ENCODE assay signal across 19 cellular contexts in genomic region chr4:70980196-70980595, GRCh38.
"Had no signal": no experiment of that assay in that cellular context is flagged by ENCODE, and none has a peak within 500 bp of the region (broad histone marks: within the 10 kb centered on the region; RNA-seq: fewer than 3 reads in every experiment).

No MANE protein-coding gene starts in this region.

- H3K27me3 ChIP-seq: colonic mucosa, gastroesophageal sphincter, pancreas, right atrium auricular region, upper lobe of right lung had no signal

- H3K4me3 ChIP-seq: colonic mucosa, gastroesophageal sphincter, pancreas, psoas muscle, right atrium auricular region, upper lobe of right lung had no signal

- H3K9me3 Mint-ChIP-seq: activated naive CD4-positive, alpha-beta T cell treated with anti-CD3 and anti-CD28 coated beads, Interleukin-2, amount 50 U/mL, for 24 hours; activated T-helper 1 cell treated with anti-CD3 and anti-CD28 coated beads, Interleukin-12 subunit alpha, Interleukin-12 subunit beta, Interleukin-2, Interleukin-4 antibody, amounts not matched to agents 30 ng/mL and 10 ng/mL and 1 ng/mL, durations not matched to agents 14 hours and 24 hours and 36 hours; nephron progenitor cell had no signal

- DNase-seq: activated CD4-positive, alpha-beta T cell treated with anti-CD3 and anti-CD28 coated beads for 1 hour; activated CD4-positive, alpha-beta T cell treated with anti-CD3 and anti-CD28 coated beads, Interleukin-2, amount 50 U/mL, for 1 hour; activated CD8-positive, alpha-beta T cell treated with anti-CD3 and anti-CD28 coated beads, Interleukin-2, amount 10 ng/mL, durations not matched to agents 7 days and 5 days; activated gamma-delta T cell; colonic mucosa; head of caudate nucleus; left ventricle myocardium superior; mammary epithelial cell; nephron progenitor cell; pancreas; psoas muscle; stimulated activated CD4-positive, alpha-beta T cell treated with anti-CD3 and anti-CD28 coated beads, Interleukin-4, amount 100 ng/mL, for 24 hours; stimulated activated naive CD8-positive, alpha-beta T cell treated with anti-CD3 and anti-CD28 coated beads, Interleukin-15, Interleukin-2, amounts not matched to agents 100 U/mL and 50 U/mL, for 24 hours; T-helper 9 cell; upper lobe of right lung had no signal

- H3K27ac Mint-ChIP-seq: activated CD8-positive, alpha-beta T cell treated with anti-CD3 and anti-CD28 coated beads, Interleukin-2, amount 10 ng/mL, durations not matched to agents 7 days and 5 days; activated naive CD4-positive, alpha-beta T cell treated with anti-CD3 and anti-CD28 coated beads, Interleukin-2, amount 50 U/mL, for 24 hours; activated T-helper 1 cell treated with anti-CD3 and anti-CD28 coated beads, Interleukin-12 subunit alpha, Interleukin-12 subunit beta, Interleukin-2, Interleukin-4 antibody, amounts not matched to agents 30 ng/mL and 10 ng/mL and 1 ng/mL, durations not matched to agents 14 hours and 24 hours and 36 hours; nephron progenitor cell had no signal

- H3K36me3 ChIP-seq: colonic mucosa had no signal

- H3K27me3 Mint-ChIP-seq: activated naive CD4-positive, alpha-beta T cell treated with anti-CD3 and anti-CD28 coated beads, Interleukin-2, amount 50 U/mL, for 24 hours had no signal

- H3K4me1 ChIP-seq: colonic mucosa, gastroesophageal sphincter, pancreas, psoas muscle, right atrium auricular region, upper lobe of right lung had no signal

- H3K27ac ChIP-seq: colonic mucosa, gastroesophageal sphincter, pancreas, psoas muscle, right atrium auricular region, upper lobe of right lung had no signal

- H3K9me3 ChIP-seq: colonic mucosa, gastroesophageal sphincter, pancreas, psoas muscle, right atrium auricular region, upper lobe of right lung had no signal

- H3K4me1 Mint-ChIP-seq: activated naive CD4-positive, alpha-beta T cell treated with anti-CD3 and anti-CD28 coated beads, Interleukin-2, amount 50 U/mL, for 24 hours; nephron progenitor cell had no signal

- ATAC-seq: activated CD8-positive, alpha-beta T cell treated with anti-CD3 and anti-CD28 coated beads, Interleukin-2, amount 10 ng/mL, durations not matched to agents 7 days and 5 days; gastroesophageal sphincter; left ventricle myocardium superior; psoas muscle; stimulated activated naive CD8-positive, alpha-beta T cell treated with anti-CD3 and anti-CD28 coated beads, Interleukin-15, Interleukin-2, amounts not matched to agents 100 U/mL and 50 U/mL, for 24 hours had no signal

- H3K4me3 Mint-ChIP-seq: activated CD8-positive, alpha-beta T cell treated with anti-CD3 and anti-CD28 coated beads, Interleukin-2, amount 10 ng/mL, durations not matched to agents 7 days and 5 days; activated naive CD4-positive, alpha-beta T cell treated with anti-CD3 and anti-CD28 coated beads, Interleukin-2, amount 50 U/mL, for 24 hours; activated T-helper 1 cell treated with anti-CD3 and anti-CD28 coated beads, Interleukin-12 subunit alpha, Interleukin-12 subunit beta, Interleukin-2, Interleukin-4 antibody, amounts not matched to agents 30 ng/mL and 10 ng/mL and 1 ng/mL, durations not matched to agents 14 hours and 24 hours and 36 hours; nephron progenitor cell had no signal
